In the genomic region with DNA sequence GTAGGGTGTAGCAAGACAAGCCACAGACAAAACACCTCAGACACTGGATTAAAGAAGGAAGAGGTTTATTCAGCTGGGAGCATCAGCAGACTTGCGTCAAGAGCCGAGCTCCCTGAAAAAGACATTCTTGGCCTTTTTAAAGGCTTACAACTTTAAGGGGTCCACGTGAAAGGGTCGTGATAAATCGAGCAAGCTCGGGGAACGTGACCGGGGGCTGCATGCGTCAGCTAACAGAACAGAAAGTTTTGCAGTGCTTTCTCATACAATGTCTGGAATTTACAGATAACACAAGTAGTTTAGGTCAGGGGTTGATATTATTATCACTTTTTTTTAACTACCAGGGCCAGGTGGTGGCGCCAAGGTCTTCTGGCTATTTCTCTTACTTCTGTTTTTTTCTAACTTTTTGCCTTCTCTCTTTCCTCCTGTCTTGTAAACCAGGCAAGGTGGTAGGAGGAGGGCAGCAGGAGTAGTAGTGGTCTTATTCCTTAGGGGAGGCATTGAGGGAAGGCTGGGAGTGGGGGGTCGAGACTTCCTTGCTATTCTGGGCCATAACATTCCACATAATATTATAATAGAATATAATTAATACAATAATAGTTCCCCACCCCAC, we compare ENCODE assay signal across 9 cellular contexts. TPM values are rescaled to one million over a fixed set of nuclear protein-coding genes. Genes with fewer than 3 reads are reported as not detected.
DNase-seq lines count a peak whose midpoint lies in the region; ATAC-seq, FAIRE-seq and TF ChIP-seq lines count a peak whose summit lies in the region.
"Had no signal": no experiment of that assay in that cellular context is flagged by ENCODE, and none has a peak within 500 bp of the region (broad histone marks: within the 10 kb centered on the region; RNA-seq: fewer than 3 reads in every experiment).

No MANE protein-coding gene starts in this region.

- H3K4me1 Mint-ChIP-seq in WTC11: peaks cover 26% of the 10 kb centered on the region

- H2BK12ac ChIP-seq in H1 (ENCODE audit: low read depth, low read length) (no peak overlapping the region), trophoblast cell (ENCODE audit: low read length) (no peak overlapping the region)

- H4K5ac ChIP-seq in H1 (ENCODE audit: insufficient read length, low read depth, low read length): no peak overlapping the region

- H3K79me1 ChIP-seq in H1 (ENCODE audit: low read depth, low read length) (no peaks in the 10 kb centered on the region), trophoblast cell (ENCODE audit: low read length) (peaks cover 27% of the 10 kb centered on the region)

- no peak for TF ChIP-seq EP300 in H1 (IDR thresholded peaks at IDR 0.05; ENCODE audit: borderline replicate concordance in 1 of 2, low read depth in 2 of 2, low read length in 2 of 2)

- no peak overlapping the region for H2AK5ac ChIP-seq in H1 (ENCODE audit: low read depth, low read length)
- no peak overlapping the region for H2AK5ac ChIP-seq in trophoblast cell (ENCODE audit: low read length)

- ATAC-seq in HG02970 (IDR thresholded peaks at IDR 0.05; ENCODE audit: low FRiP score, unreplicated experiment) (no peak), WTC11 (no peak)

- H3K4me1 ChIP-seq in OCI-LY3 (ENCODE audit: low read length) (peaks cover 43% of the 10 kb centered on the region), H1 (replicated peaks in 1 of 4; ENCODE audit: control insufficient read depth in 3 of 4, insufficient read depth in 4 of 4, low read length in 3 of 4) (peaks cover 0 to 19% (median 12%) of the 10 kb centered on the region in 4 experiments; a peak in 6 of 7 replicates), trophoblast cell (ENCODE audit: control insufficient read depth in 1 of 2, insufficient read depth in 2 of 2, low read length in 2 of 2) (peaks cover 27 to 32% of the 10 kb centered on the region in 2 experiments)

- peak overlapping the region; percentile 4; the same call in 1 of the 2 replicates for H3K27ac ChIP-seq in OCI-LY3 (ENCODE audit: low read length)
- H3K27ac ChIP-seq in H1 (ENCODE audit: low read depth, low read length): no peak overlapping the region
- H3K27ac ChIP-seq in trophoblast cell (ENCODE audit: low read depth, low read length): no peak overlapping the region
- H3K27ac ChIP-seq: SK-N-MC had no signal

- H3K23ac ChIP-seq in H1 (ENCODE audit: insufficient read length) (no peak overlapping the region), trophoblast cell (ENCODE audit: low read length) (no peak overlapping the region)

- H2BK20ac ChIP-seq in H1 (ENCODE audit: low read length): no peak overlapping the region

- no peak overlapping the region for H4K8ac ChIP-seq in H1 (ENCODE audit: extremely low read depth, insufficient read depth, low read length)
- H4K8ac ChIP-seq in trophoblast cell (ENCODE audit: low read depth, low read length): no peak overlapping the region

- no peaks in the 10 kb centered on the region for H3K36me3 Mint-ChIP-seq in WTC11

- H3K27me3 ChIP-seq in OCI-LY3 (ENCODE audit: low read depth, low read length) (no peaks in the 10 kb centered on the region), H1 (replicated peaks in 1 of 4; ENCODE audit: control insufficient read depth in 3 of 4, extremely low read depth in 1 of 4, insufficient read depth in 3 of 4, low read length in 3 of 4) (no peaks in the 10 kb centered on the region), trophoblast cell (ENCODE audit: insufficient read depth, low read length) (no peaks in the 10 kb centered on the region), H7 (ENCODE audit: control insufficient read depth, insufficient read depth, low read length) (no peaks in the 10 kb centered on the region; the same call in 1 of the 2 replicates)

- H3K4me2 ChIP-seq in OCI-LY3 (ENCODE audit: low read length) (peak overlapping the region; percentile 70), H1 (ENCODE audit: insufficient read depth in 1 of 2, low read depth in 2 of 2, low read length in 2 of 2) (no peak overlapping the region), trophoblast cell (ENCODE audit: low read length) (no peak overlapping the region)

- peak; percentile 36 for TF ChIP-seq CTCF in GM10266 (IDR thresholded peaks at IDR 0.05; ENCODE audit: control insufficient read depth, insufficient read depth, low read depth, missing control alignments)
- peak; percentile 55 for TF ChIP-seq CTCF in OCI-LY3 (IDR thresholded peaks at IDR 0.05; ENCODE audit: low read depth, low read length)
- peak in 1 of 3 experiments; percentile 11; a peak in 1 of 4 replicates for TF ChIP-seq CTCF in H1 (IDR thresholded peaks at IDR 0.05; ENCODE audit: control extremely low read depth in 1 of 3, insufficient read depth in 1 of 3, low read depth in 1 of 3, low read length in 3 of 3)
- no peak for TF ChIP-seq CTCF in WTC11 (IDR thresholded peaks at IDR 0.05)

- no peaks in the 10 kb centered on the region for H3K9me3 Mint-ChIP-seq in WTC11

- H4K91ac ChIP-seq in H1 (replicated peaks; ENCODE audit: insufficient read length, low read length) (no peak overlapping the region), trophoblast cell (ENCODE audit: low read depth, low read length) (no peak overlapping the region)

- H4K12ac ChIP-seq in trophoblast cell (ENCODE audit: low read depth, low read length): no peak overlapping the region

- H4K20me1 ChIP-seq in OCI-LY3 (ENCODE audit: insufficient read depth, low read length) (no peaks in the 10 kb centered on the region), H1 (replicated peaks in 1 of 2; ENCODE audit: control insufficient read depth in 1 of 2, insufficient read depth in 2 of 2, low read length in 2 of 2) (no peaks in the 10 kb centered on the region)

- H3K4ac ChIP-seq in H1 (replicated peaks; ENCODE audit: insufficient read length, low read depth, low read length) (no peak overlapping the region), trophoblast cell (ENCODE audit: low read depth, low read length) (no peak overlapping the region)

- no peak overlapping the region for H3K4me3 Mint-ChIP-seq in WTC11

- H3K27me3 Mint-ChIP-seq in WTC11 (ENCODE audit: low read depth): no peaks in the 10 kb centered on the region; the same call in 1 of the 2 replicates

- CTCF ChIA-PET in H1 (lab: Charles Lee; ENCODE audit: partially characterized antibody) (interaction anchor here (0.7 to 4.6 kb wide), 10 partner anchors 11 to 202 kb away, joined by 3 to 40 read pairs (median 4); partner anchors contain the start of gene NDUFS8), WTC11 (lab: Charles Lee) (interaction anchor here (0.7 to 2.7 kb wide), 9 partner anchors 12 to 199 kb away, joined by 3 to 12 read pairs (median 4); partner anchors contain the start of gene TCIRG1)

- peak; percentile 34 to 40; a peak in 3 of 4 replicates for TF ChIP-seq RAD21 in H1 (IDR thresholded peaks at IDR 0.05 in 1 of 2, conservative IDR thresholded peaks at IDR 0.05 in 1 of 2; ENCODE audit: low read depth in 2 of 2, low read length in 2 of 2)

- H3K9me3 ChIP-seq in OCI-LY3 (ENCODE audit: insufficient read depth, low read length) (no peaks in the 10 kb centered on the region), H1 (ENCODE audit: insufficient read depth in 2 of 2, low read depth in 1 of 2, low read length in 1 of 2) (no peaks in the 10 kb centered on the region), trophoblast cell (ENCODE audit: insufficient read depth, low read depth, low read length) (peaks cover 1% of the 10 kb centered on the region)

- H2BK15ac ChIP-seq in H1 (ENCODE audit: low read length): 0 out of 2 replicates have a peak overlapping the region, but pooled peaks have one; percentile 61

- H3K14ac ChIP-seq in H1 (ENCODE audit: insufficient read length): no peak overlapping the region
- no peak overlapping the region for H3K14ac ChIP-seq in trophoblast cell (ENCODE audit: low read length)

- H3K18ac ChIP-seq in H1 (ENCODE audit: extremely low read depth, low read length) (no peak overlapping the region), trophoblast cell (ENCODE audit: low read length) (no peak overlapping the region)

- no peak for TF ChIP-seq POLR2A in H1 (IDR thresholded peaks at IDR 0.05; ENCODE audit: control extremely low read depth in 1 of 2, low read depth in 2 of 2, low read length in 2 of 2)

- peak overlapping the region; percentile 86; the same call in 1 of the 2 replicates for H2AFZ ChIP-seq in OCI-LY3 (ENCODE audit: low read depth, low read length)
- H2AFZ ChIP-seq in H1 (ENCODE audit: low read length): no peak overlapping the region
- no peak overlapping the region for H2AFZ ChIP-seq in trophoblast cell (ENCODE audit: insufficient read depth, low read length, poor library complexity)

- no peak for DNase-seq in GM10266 (ENCODE audit: extremely low spot score)
- DNase-seq in H1 (ENCODE audit: low read depth in 1 of 2, low spot score in 2 of 2): no peak
- DNase-seq in trophoblast cell: peak; percentile 67 to 74
- DNase-seq in NCI-H2196 treated with DMSO at 0.1 percent for 48 hours (lab: John Stamatoyannopoulos, UW; ENCODE audit: unreplicated experiment): no peak
- DNase-seq in H7: no peak
- no peak for DNase-seq in WTC11 (ENCODE audit: low spot score)

- H3K56ac ChIP-seq in H1 (replicated peaks; ENCODE audit: insufficient read length, low read depth, low read length): no peak overlapping the region

- POLR2A ChIA-PET in H1 (lab: Charles Lee; ENCODE audit: partially characterized antibody): interaction anchor here (1.0 to 3.3 kb wide), 6 partner anchors 11 to 43 kb away, joined by 3 to 17 read pairs (median 4); no protein-coding TSS in a partner anchor
- POLR2A ChIA-PET in WTC11 (lab: Charles Lee): no interaction called here

- H3K36me3 ChIP-seq in OCI-LY3 (replicated peaks; ENCODE audit: low read depth, low read length): no peaks in the 10 kb centered on the region
- no peaks in the 10 kb centered on the region for H3K36me3 ChIP-seq in H1 (ENCODE audit: control insufficient read depth in 2 of 4, insufficient read depth in 4 of 4, low read length in 3 of 4)
- H3K36me3 ChIP-seq in trophoblast cell (ENCODE audit: control insufficient read depth in 1 of 2, insufficient read depth in 2 of 2, low read length in 2 of 2): no peaks in the 10 kb centered on the region
- H3K36me3 ChIP-seq in H7 (replicated peaks; ENCODE audit: control insufficient read depth, insufficient read depth, low read length): no peaks in the 10 kb centered on the region

- H3K27ac Mint-ChIP-seq in WTC11: no peak overlapping the region

- H3K4me3 ChIP-seq in OCI-LY3 (ENCODE audit: low read length): peak overlapping the region; percentile 63
- no peak overlapping the region for H3K4me3 ChIP-seq in H1 (ENCODE audit: extremely low read depth in 1 of 4, insufficient read depth in 2 of 4, low read depth in 3 of 4, low read length in 4 of 4)
- H3K4me3 ChIP-seq in trophoblast cell (ENCODE audit: low read depth, low read length): no peak overlapping the region
- no peak overlapping the region for H3K4me3 ChIP-seq in H7 (ENCODE audit: insufficient read depth, low read depth, low read length)
- H3K4me3 ChIP-seq: SK-N-MC had no signal

- H3K23me2 ChIP-seq in H1 (ENCODE audit: low read depth, low read length): no peaks in the 10 kb centered on the region; the same call in 1 of the 2 replicates

- no peak overlapping the region for H2BK120ac ChIP-seq in H1 (replicated peaks; ENCODE audit: low read depth, low read length)
- H2BK120ac ChIP-seq in trophoblast cell (ENCODE audit: insufficient read depth, low read length, poor library complexity): no peak overlapping the region

- WGBS in H1 (ENCODE audit: extremely low coverage in 1 of 2, insufficient coverage in 1 of 2, insufficient read length in 1 of 2, insufficient replicate concordance in 2 of 2, low coverage in 1 of 2, low lambda C conversion rate in 2 of 2, missing lambda C conversion rate in 1 of 2), 2 experiments: 85% methylated on average over 11 of the region's 11 CpGs; no CpG with 5 or more reads in 1 of the 2 experiments
- WGBS in trophoblast cell (ENCODE audit: extremely low coverage, insufficient coverage, insufficient read length): no CpG with 5 or more reads among the region's 11 CpGs

- H3K9ac ChIP-seq in OCI-LY3 (ENCODE audit: low read length): peak overlapping the region; percentile 26
- H3K9ac ChIP-seq in H1 (replicated peaks in 1 of 4; ENCODE audit: extremely low read depth in 1 of 4, low read depth in 3 of 4, low read length in 3 of 4): no peak overlapping the region
- H3K9ac ChIP-seq in trophoblast cell (ENCODE audit: low read length): no peak overlapping the region

- no peak for FAIRE-seq in H1 (lab: Jason Lieb, UNC)

- H3K79me2 ChIP-seq in OCI-LY3 (ENCODE audit: low read length): peaks cover 4% of the 10 kb centered on the region; the same call in 1 of the 2 replicates
- H3K79me2 ChIP-seq in H1 (ENCODE audit: control insufficient read depth in 1 of 2, insufficient read depth in 2 of 2, low read length in 2 of 2): no peaks in the 10 kb centered on the region
- peaks cover 5% of the 10 kb centered on the region for H3K79me2 ChIP-seq in trophoblast cell (ENCODE audit: control insufficient read depth, insufficient read depth, low read length, poor library complexity)

- H2BK5ac ChIP-seq in H1 (ENCODE audit: low read depth, low read length) (peak overlapping the region; percentile 63; the same call in 1 of the 2 replicates), trophoblast cell (ENCODE audit: low read depth, low read length, poor library complexity) (no peak overlapping the region)

RNA-seq across cellular contexts. Expression of gene ALDH3B1, which starts 0.6 kb away (rescaled TPM):
- 0.27 and 0.32 TPM in 2 replicates for total RNA-seq in H1 (2021; fragmentation: NEBNext Ultra II Directional; extraction: Animal tissue kit (Norgen Biotek cat#: 25700))
- polyA plus RNA-seq in H1 (2011; rRNA removed): 0.47 TPM in 2 replicates
- 0.50 TPM for polyA plus RNA-seq in H1 (2011; cell fraction: cytosol; rRNA removed)
- 0.53 TPM for polyA plus RNA-seq in H1 (2011; cell fraction: nucleus; rRNA removed)
- 0.62 to 1.1 TPM (median 0.75 TPM) in 4 replicates for polyA plus RNA-seq in H1 (2012, experiment 1 of 2)
- polyA plus RNA-seq in H1 (2012, experiment 2 of 2): 0.26 TPM
- 0.18 TPM for polyA plus RNA-seq in H1 (2013, experiment 1 of 2)
- polyA plus RNA-seq in H1 (2013, experiment 2 of 2): 0.26 TPM
- polyA minus RNA-seq in H1 (2011; rRNA and poly(A)+ RNA removed): 0.16 and 0.34 TPM in 2 replicates
- polyA minus RNA-seq in H1 (2011; cell fraction: cytosol; rRNA and poly(A)+ RNA removed): 0.88 TPM
- polyA minus RNA-seq in H1 (2011; cell fraction: nucleus; rRNA and poly(A)+ RNA removed): 0.50 TPM
- 0.42 TPM in 2 replicates for polyA plus RNA-seq in trophoblast cell (2013)
- total RNA-seq in H7 (2014; rRNA removed; shearing (Covaris generic)): 0.35 and 0.37 TPM in 2 replicates
- 0.30 to 0.53 TPM (median 0.46 TPM) in 3 replicates for total RNA-seq in WTC11 (2021)

RNA-seq across cellular contexts. Expression of gene UNC93B1, which starts 5.6 kb away (rescaled TPM):
- 18.9 and 19.2 TPM in 2 replicates for total RNA-seq in H1 (2021; fragmentation: NEBNext Ultra II Directional; extraction: Animal tissue kit (Norgen Biotek cat#: 25700))
- 34.3 and 40.8 TPM in 2 replicates for polyA plus RNA-seq in H1 (2011; rRNA removed)
- polyA plus RNA-seq in H1 (2011; cell fraction: cytosol; rRNA removed): 24.6 TPM
- polyA plus RNA-seq in H1 (2011; cell fraction: nucleus; rRNA removed): 53.5 TPM
- 8.7 to 20.4 TPM (median 17.7 TPM) in 4 replicates for polyA plus RNA-seq in H1 (2012, experiment 1 of 2)
- 16.4 TPM for polyA plus RNA-seq in H1 (2012, experiment 2 of 2)
- polyA plus RNA-seq in H1 (2013, experiment 1 of 2): 22.0 TPM
- polyA plus RNA-seq in H1 (2013, experiment 2 of 2): 22.4 TPM
- polyA minus RNA-seq in H1 (2011; rRNA and poly(A)+ RNA removed): 20.6 and 26.5 TPM in 2 replicates
- polyA minus RNA-seq in H1 (2011; cell fraction: cytosol; rRNA and poly(A)+ RNA removed): 14.0 TPM
- polyA minus RNA-seq in H1 (2011; cell fraction: nucleus; rRNA and poly(A)+ RNA removed): 24.7 TPM
- 6.6 and 7.0 TPM in 2 replicates for polyA plus RNA-seq in trophoblast cell (2013)
- total RNA-seq in H7 (2014; rRNA removed; shearing (Covaris generic)): 26.2 and 28.3 TPM in 2 replicates
- total RNA-seq in WTC11 (2021): 27.7 to 29.7 TPM (median 27.9 TPM) in 3 replicates

RNA-seq across cellular contexts. Expression of gene NDUFS8, which starts 21.0 kb away (rescaled TPM):
- 182 and 199 TPM in 2 replicates for total RNA-seq in H1 (2021; fragmentation: NEBNext Ultra II Directional; extraction: Animal tissue kit (Norgen Biotek cat#: 25700))
- polyA plus RNA-seq in H1 (2011; rRNA removed): 291 and 406 TPM in 2 replicates
- 222 TPM for polyA plus RNA-seq in H1 (2011; cell fraction: cytosol; rRNA removed)
- polyA plus RNA-seq in H1 (2011; cell fraction: nucleus; rRNA removed): 253 TPM
- 92.1 to 255 TPM (median 248 TPM) in 4 replicates for polyA plus RNA-seq in H1 (2012, experiment 1 of 2)
- 348 TPM for polyA plus RNA-seq in H1 (2012, experiment 2 of 2)
- 130 TPM for polyA plus RNA-seq in H1 (2013, experiment 1 of 2)
- polyA plus RNA-seq in H1 (2013, experiment 2 of 2): 128 TPM
- 69.8 and 77.8 TPM in 2 replicates for polyA minus RNA-seq in H1 (2011; rRNA and poly(A)+ RNA removed)
- 133 TPM for polyA minus RNA-seq in H1 (2011; cell fraction: cytosol; rRNA and poly(A)+ RNA removed)
- polyA minus RNA-seq in H1 (2011; cell fraction: nucleus; rRNA and poly(A)+ RNA removed): 92.8 TPM
- 81.4 and 85.8 TPM in 2 replicates for polyA plus RNA-seq in trophoblast cell (2013)
- total RNA-seq in H7 (2014; rRNA removed; shearing (Covaris generic)): 277 and 299 TPM in 2 replicates
- 221 to 247 TPM (median 240 TPM) in 3 replicates for total RNA-seq in WTC11 (2021)

RNA-seq across cellular contexts. Expression of gene TCIRG1, which starts 29.3 kb away (rescaled TPM):
- 25.3 and 25.7 TPM in 2 replicates for total RNA-seq in H1 (2021; fragmentation: NEBNext Ultra II Directional; extraction: Animal tissue kit (Norgen Biotek cat#: 25700))
- 39.6 and 50.2 TPM in 2 replicates for polyA plus RNA-seq in H1 (2011; rRNA removed)
- polyA plus RNA-seq in H1 (2011; cell fraction: cytosol; rRNA removed): 35.8 TPM
- 287 TPM for polyA plus RNA-seq in H1 (2011; cell fraction: nucleus; rRNA removed)
- polyA plus RNA-seq in H1 (2012, experiment 1 of 2): 12.7 to 29.5 TPM (median 24.4 TPM) in 4 replicates
- polyA plus RNA-seq in H1 (2012, experiment 2 of 2): 16.1 TPM
- 25.3 TPM for polyA plus RNA-seq in H1 (2013, experiment 1 of 2)
- 21.2 TPM for polyA plus RNA-seq in H1 (2013, experiment 2 of 2)
- 10.0 and 11.3 TPM in 2 replicates for polyA minus RNA-seq in H1 (2011; rRNA and poly(A)+ RNA removed)
- 15.0 TPM for polyA minus RNA-seq in H1 (2011; cell fraction: cytosol; rRNA and poly(A)+ RNA removed)
- 43.9 TPM for polyA minus RNA-seq in H1 (2011; cell fraction: nucleus; rRNA and poly(A)+ RNA removed)
- 43.6 and 47.2 TPM in 2 replicates for polyA plus RNA-seq in trophoblast cell (2013)
- 44.7 and 62.9 TPM in 2 replicates for total RNA-seq in H7 (2014; rRNA removed; shearing (Covaris generic))
- 50.7 to 51.7 TPM (median 51.1 TPM) in 3 replicates for total RNA-seq in WTC11 (2021)

Comparison
In these comparisons a context has a peak if more than half of its experiments do, and no peak if none do; other contexts are left out.
1. DNase-seq: peak in trophoblast cell (2 of 2); none in GM10266 (single experiment), H1 (0 of 2), NCI-H2196 treated with DMSO at 0.1 percent for 48 hours (single experiment), H7 (single experiment) and WTC11 (single experiment).